Comparison of ENCODE assay signal across 23 cellular contexts in genomic region chr7:183907-184767, GRCh38.
"Had no signal": no experiment of that assay in that cellular context is flagged by ENCODE, and none has a peak within 500 bp of the region (broad histone marks: within the 10 kb centered on the region; RNA-seq: fewer than 3 reads in every experiment).

No MANE protein-coding gene starts in this region.

- ATAC-seq: activated CD8-positive, alpha-beta memory T cell treated with anti-CD3 and anti-CD28 coated beads, Interleukin-2, amount 10 ng/mL, durations not matched to agents 7 days and 5 days; activated CD8-positive, alpha-beta T cell treated with anti-CD3 and anti-CD28 coated beads for 36 hours; activated naive CD4-positive, alpha-beta T cell treated with anti-CD3 and anti-CD28 coated beads, Interleukin-2, amount 50 U/mL, for 72 hours; stimulated activated naive B cell treated with anti-CD40 and anti-IgM and Interleukin-4, amounts not matched to agents 10 μg/mL and 1 μg/mL and 100 μg/mL, for 72 hours; upper lobe of right lung had no signal

- H3K27ac Mint-ChIP-seq: activated CD8-positive, alpha-beta memory T cell treated with anti-CD3 and anti-CD28 coated beads, Interleukin-2, amount 10 ng/mL, durations not matched to agents 7 days and 5 days; activated CD8-positive, alpha-beta T cell treated with anti-CD3 and anti-CD28 coated beads for 36 hours; activated naive CD4-positive, alpha-beta T cell treated with anti-CD3 and anti-CD28 coated beads, Interleukin-2, amount 50 U/mL, for 72 hours; activated T-helper 2 cell treated with anti-CD3 and anti-CD28 coated beads, Interferon-gamma antibody, Interleukin-2, Interleukin-4, amounts not matched to agents 10 μg/mL and 5 μg/mL and 100 μg/mL, durations not matched to agents 14 hours and 24 hours and 36 hours; nephron progenitor cell; stimulated activated naive B cell treated with anti-CD40 and anti-IgM and Interleukin-4, amounts not matched to agents 10 μg/mL and 1 μg/mL and 100 μg/mL, for 72 hours had no signal

- DNase-seq: activated CD4-positive, alpha-beta T cell treated with anti-CD3 and anti-CD28 coated beads, Interleukin-2, amount 50 U/mL, for 1 hour; activated CD8-positive, alpha-beta memory T cell treated with anti-CD3 and anti-CD28 coated beads, Interleukin-2, amount 10 ng/mL, durations not matched to agents 7 days and 5 days; activated CD8-positive, alpha-beta T cell treated with anti-CD3 and anti-CD28 coated beads for 36 hours; activated naive CD4-positive, alpha-beta T cell; activated T-cell treated with anti-CD3 and anti-CD28 coated beads, Interleukin-2, amount 50 U/mL, for 48 hours; central memory CD4-positive, alpha-beta T cell; effector CD8-positive, alpha-beta T cell; hypothalamus; nephron progenitor cell; pancreas; stimulated activated CD4-positive, alpha-beta T cell treated with anti-CD3 and anti-CD28 coated beads, Interleukin-15, amount 100 ng/mL, for 24 hours; stimulated activated CD4-positive, alpha-beta T cell treated with anti-CD3 and anti-CD28 coated beads, Interleukin-2, amount 100 ng/mL, for 24 hours; stimulated activated naive B cell treated with anti-CD40 and anti-IgM and Interleukin-4, amounts not matched to agents 10 μg/mL and 1 μg/mL and 100 μg/mL, for 72 hours; stomach; T-helper 2 cell; tibial artery; upper lobe of right lung had no signal

- H3K36me3 ChIP-seq: breast epithelium, heart left ventricle, pancreas, prostate gland, stomach, suprapubic skin, tibial artery, upper lobe of right lung had no signal

- H3K36me3 Mint-ChIP-seq: activated CD8-positive, alpha-beta memory T cell treated with anti-CD3 and anti-CD28 coated beads, Interleukin-2, amount 10 ng/mL, durations not matched to agents 7 days and 5 days; activated naive CD4-positive, alpha-beta T cell treated with anti-CD3 and anti-CD28 coated beads, Interleukin-2, amount 50 U/mL, for 72 hours; stimulated activated naive B cell treated with anti-CD40 and anti-IgM and Interleukin-4, amounts not matched to agents 10 μg/mL and 1 μg/mL and 100 μg/mL, for 72 hours had no signal

- H3K4me1 ChIP-seq: breast epithelium, pancreas, prostate gland, suprapubic skin, tibial artery, upper lobe of right lung had no signal

- H3K4me1 Mint-ChIP-seq: activated CD8-positive, alpha-beta memory T cell treated with anti-CD3 and anti-CD28 coated beads, Interleukin-2, amount 10 ng/mL, durations not matched to agents 7 days and 5 days; stimulated activated naive B cell treated with anti-CD40 and anti-IgM and Interleukin-4, amounts not matched to agents 10 μg/mL and 1 μg/mL and 100 μg/mL, for 72 hours had no signal

- H3K27me3 ChIP-seq: breast epithelium, heart left ventricle, pancreas, stomach, suprapubic skin, upper lobe of right lung had no signal

- H3K27me3 Mint-ChIP-seq: activated CD8-positive, alpha-beta memory T cell treated with anti-CD3 and anti-CD28 coated beads, Interleukin-2, amount 10 ng/mL, durations not matched to agents 7 days and 5 days; activated CD8-positive, alpha-beta T cell treated with anti-CD3 and anti-CD28 coated beads for 36 hours had no signal

- H3K27ac ChIP-seq: breast epithelium, pancreas, prostate gland, suprapubic skin, tibial artery, upper lobe of right lung had no signal

- H3K9me3 ChIP-seq: breast epithelium, heart left ventricle, pancreas, prostate gland, stomach, suprapubic skin, tibial artery, upper lobe of right lung had no signal

- H3K4me3 ChIP-seq: breast epithelium, heart left ventricle, pancreas, prostate gland, stomach, suprapubic skin, tibial artery, upper lobe of right lung had no signal

- H3K9me3 Mint-ChIP-seq: activated CD8-positive, alpha-beta T cell treated with anti-CD3 and anti-CD28 coated beads for 36 hours; activated naive CD4-positive, alpha-beta T cell treated with anti-CD3 and anti-CD28 coated beads, Interleukin-2, amount 50 U/mL, for 72 hours; activated T-helper 2 cell treated with anti-CD3 and anti-CD28 coated beads, Interferon-gamma antibody, Interleukin-2, Interleukin-4, amounts not matched to agents 10 μg/mL and 5 μg/mL and 100 μg/mL, durations not matched to agents 14 hours and 24 hours and 36 hours; nephron progenitor cell; stimulated activated naive B cell treated with anti-CD40 and anti-IgM and Interleukin-4, amounts not matched to agents 10 μg/mL and 1 μg/mL and 100 μg/mL, for 72 hours had no signal

- H3K4me3 Mint-ChIP-seq: activated CD8-positive, alpha-beta memory T cell treated with anti-CD3 and anti-CD28 coated beads, Interleukin-2, amount 10 ng/mL, durations not matched to agents 7 days and 5 days; activated CD8-positive, alpha-beta T cell treated with anti-CD3 and anti-CD28 coated beads for 36 hours; nephron progenitor cell; stimulated activated naive B cell treated with anti-CD40 and anti-IgM and Interleukin-4, amounts not matched to agents 10 μg/mL and 1 μg/mL and 100 μg/mL, for 72 hours had no signal
